In genomic region chr6:12012566-12013367, GRCh38 we compare ENCODE assay signal across 8 cellular contexts. TPM values are rescaled to one million over a fixed set of nuclear protein-coding genes. Genes with fewer than 3 reads are reported as not detected.
A peak's percentile ranks its signal among the peaks of the same experiment; 100 is the strongest.
DNase-seq lines count a peak whose midpoint lies in the region; ATAC-seq, FAIRE-seq and TF ChIP-seq lines count a peak whose summit lies in the region.

No MANE protein-coding gene starts in this region.

- H4K20me1 ChIP-seq in neural cell (ENCODE audit: insufficient read depth) = no peaks in the 10 kb centered on the region

- peak; percentile 70 for FAIRE-seq in RCC 7860 (lab: Jason Lieb, UNC)

- H3K27me3 ChIP-seq in neural cell (ENCODE audit: insufficient read depth, low read depth, low read length) (no peaks in the 10 kb centered on the region), stomach (no peaks in the 10 kb centered on the region)

- TF ChIP-seq RAD21 in neural cell (conservative IDR thresholded peaks at IDR 0.05) = peak; percentile 56

- TF ChIP-seq CTCF in fibroblast of villous mesenchyme (IDR thresholded peaks at IDR 0.05; ENCODE audit: insufficient read depth, low read depth, low read length) (no peak), neural cell (IDR thresholded peaks at IDR 0.05; ENCODE audit: poor library complexity, severe bottlenecking) (no peak), stomach (IDR thresholded peaks at IDR 0.05) (no peak)

- 0 to 1% (median 0%) methylated on average over 25 to 50 of the region's 62 CpGs for WGBS in stomach, 5 donors

- ATAC-seq in HG03565 (IDR thresholded peaks at IDR 0.05; ENCODE audit: unreplicated experiment) = no peak

- H3K4me3 ChIP-seq in fibroblast of villous mesenchyme (ENCODE audit: low read depth, low read length) (peak overlapping the region; percentile 86), neural cell (ENCODE audit: low read length) (peak overlapping the region; percentile 87), stomach (peak overlapping the region; percentile 59 to 89 (median 82))

- DNase-seq in DMS53 (lab: John Stamatoyannopoulos, UW) (peak; percentile 83), HuH-7 (ENCODE audit: low spot score) (peak; percentile 52), RCC 7860 (ENCODE audit: low spot score) (peak; percentile 83), activated gamma-delta T cell treated with Interleukin-2 at 50 U/mL for 16 hours (peak; percentile 51), fibroblast of villous mesenchyme (ENCODE audit: low read depth) (peak; percentile 84), stomach (peak; percentile 64)

- no peaks in the 10 kb centered on the region for H3K36me3 ChIP-seq in neural cell (ENCODE audit: insufficient read depth, low read length)
- peaks cover 5 to 20% (median 12%) of the 10 kb centered on the region in 4 donors for H3K36me3 ChIP-seq in stomach

- peak; percentile 35 for TF ChIP-seq EP300 in neural cell (conservative IDR thresholded peaks at IDR 0.05; ENCODE audit: poor library complexity, severe bottlenecking)
- no peak for TF ChIP-seq EP300 in stomach (IDR thresholded peaks at IDR 0.05)

- H3F3A ChIP-seq in neural cell (ENCODE audit: insufficient read depth, low read length, poor library complexity, severe bottlenecking) = no peaks in the 10 kb centered on the region

- intact Hi-C loops in stomach (cut with DNase I; ENCODE audit: low total_unique reads) = no loop called here

- H3K79me2 ChIP-seq in neural cell (replicated peaks; ENCODE audit: insufficient read depth, low read length) = peaks cover 17% of the 10 kb centered on the region

- H3K9me3 ChIP-seq in neural cell (ENCODE audit: low read length) (no peaks in the 10 kb centered on the region), stomach (no peaks in the 10 kb centered on the region)

- peaks cover 16 to 40% (median 30%) of the 10 kb centered on the region in 4 donors for H3K4me1 ChIP-seq in stomach

- peak overlapping the region; percentile 65 for H3K4me2 ChIP-seq in neural cell (ENCODE audit: low read length)

- H2AFZ ChIP-seq in neural cell (ENCODE audit: low read depth, low read length) = peak overlapping the region; percentile 63

- peak overlapping the region; percentile 85 for H3K9ac ChIP-seq in neural cell (ENCODE audit: low read length)

- H3K27ac ChIP-seq in neural cell (ENCODE audit: low read length) (peak overlapping the region; percentile 76), stomach (peak overlapping the region; percentile 97 to 100 (median 99))

- H3K9me2 ChIP-seq in neural cell (ENCODE audit: insufficient read depth, low read length) = no peaks in the 10 kb centered on the region

- no peak for TF ChIP-seq POLR2A in stomach (IDR thresholded peaks at IDR 0.05)

TF ChIP-seq in neural cell, 6 proteins besides CTCF, POLR2A, EP300 and RAD21:
- TF ChIP-seq TAF1 (IDR thresholded peaks at IDR 0.05; ENCODE audit: low read depth) (peak; percentile 63), REST (IDR thresholded peaks at IDR 0.05; ENCODE audit: borderline replicate concordance) (peak; percentile 38), EZH2 (IDR thresholded peaks at IDR 0.05; ENCODE audit: borderline replicate concordance, insufficient read depth, low read length, poor library complexity, severe bottlenecking) (no peak), MXI1 (conservative IDR thresholded peaks at IDR 0.05; ENCODE audit: poor library complexity, severe bottlenecking) (peak; percentile 64), SMC3 (conservative IDR thresholded peaks at IDR 0.05; ENCODE audit: poor library complexity) (peak; percentile 60), POLR2AphosphoS5 (IDR thresholded peaks at IDR 0.05) (peak; percentile 67)

RNA-seq across cellular contexts. Expression of gene HIVEP1, which starts 0.7 kb away (rescaled TPM):
- total RNA-seq in fibroblast of villous mesenchyme = 16.8 and 20.3 TPM in 2 replicates
- polyA plus RNA-seq in neural cell = 3.6 and 8.0 TPM in 2 replicates
- 26.3 and 39.6 TPM in 2 replicates for polyA minus RNA-seq in neural cell
- total RNA-seq in stomach = 10 to 100 TPM; 12.9 to 19.6 (median 16.5) TPM
- polyA plus RNA-seq in stomach = 1 to 10 TPM; 2.0 to 3.7 (median 3.5) TPM
